8 cellular contexts compared by ENCODE assay signal in genomic region chr1:26537951-26538352, GRCh38. TPM values are rescaled to one million over a fixed set of nuclear protein-coding genes. Genes with fewer than 3 reads are reported as not detected.
DNase-seq lines count a peak whose midpoint lies in the region; ATAC-seq and TF ChIP-seq lines count a peak whose summit lies in the region.

No MANE protein-coding gene starts in this region.

- H3K4me1 Mint-ChIP-seq in activated naive CD4-positive, alpha-beta T cell treated with anti-CD3 and anti-CD28 coated beads, Interleukin-2, amount 10 ng/mL, durations not matched to agents 7 days and 5 days, result peaks cover 88% of the 10 kb centered on the region

- no peak for ATAC-seq in activated naive CD4-positive, alpha-beta T cell treated with anti-CD3 and anti-CD28 coated beads, Interleukin-2, amount 50 U/mL, for 72 hours
- ATAC-seq in GM21447 (IDR thresholded peaks at IDR 0.05; ENCODE audit: unreplicated experiment), result no peak

- H3K9me3 ChIP-seq in OCI-LY7 (ENCODE audit: low read length), result no peaks in the 10 kb centered on the region

- no peak overlapping the region for H3K4me3 ChIP-seq in OCI-LY7 (ENCODE audit: low read depth, low read length, poor library complexity, severe bottlenecking)
- H3K4me3 ChIP-seq in epithelial cell of esophagus (ENCODE audit: low read length), result no peak overlapping the region

- peaks cover 37% of the 10 kb centered on the region for H3K36me3 Mint-ChIP-seq in activated naive CD4-positive, alpha-beta T cell treated with anti-CD3 and anti-CD28 coated beads, Interleukin-2, amount 10 ng/mL, durations not matched to agents 7 days and 5 days
- peaks cover 5 to 11% of the 10 kb centered on the region in 2 donors for H3K36me3 Mint-ChIP-seq in activated naive CD4-positive, alpha-beta T cell treated with anti-CD3 and anti-CD28 coated beads, Interleukin-2, amount 50 U/mL, for 72 hours

- no peaks in the 10 kb centered on the region for H3K79me2 ChIP-seq in OCI-LY7 (ENCODE audit: insufficient read depth, low read depth, low read length)

- peak overlapping the region; percentile 75 for H3K27ac Mint-ChIP-seq in activated naive CD4-positive, alpha-beta T cell treated with anti-CD3 and anti-CD28 coated beads, Interleukin-2, amount 10 ng/mL, durations not matched to agents 7 days and 5 days
- no peak overlapping the region for H3K27ac Mint-ChIP-seq in activated naive CD4-positive, alpha-beta T cell treated with anti-CD3 and anti-CD28 coated beads, Interleukin-2, amount 50 U/mL, for 72 hours

- no TSS peak for BruUV-seq in OCI-LY7 (replicated peaks; lab: Mats Ljungman, UMichigan)

- CTCF ChIA-PET in activated naive CD4-positive, alpha-beta T cell treated with anti-CD3 and anti-CD28 coated beads, Interleukin-2, amount 10 ng/mL, durations not matched to agents 7 days and 5 days (lab: Charles Lee), result interaction anchor here (0.8 to 6.9 kb wide), 18 partner anchors 9 to 320 kb away, joined by 3 to 51 read pairs (median 3); partner anchors contain the start of genes PIGV and RPS6KA1
- CTCF ChIA-PET in OCI-LY7 (lab: Charles Lee; ENCODE audit: unreplicated experiment), result interaction anchor here (0.5 to 1.9 kb wide), 4 partner anchors 9 to 304 kb away, joined by 3 to 6 read pairs (median 3); partner anchors contain the start of gene CEP85

- peaks cover 12% of the 10 kb centered on the region; the same call in 1 of the 2 replicates for H3K36me3 ChIP-seq in OCI-LY7 (ENCODE audit: insufficient read depth, low read length)

- no peaks in the 10 kb centered on the region for H3K9me3 Mint-ChIP-seq in activated naive CD4-positive, alpha-beta T cell treated with anti-CD3 and anti-CD28 coated beads, Interleukin-2, amount 10 ng/mL, durations not matched to agents 7 days and 5 days
- H3K9me3 Mint-ChIP-seq in activated naive CD4-positive, alpha-beta T cell treated with anti-CD3 and anti-CD28 coated beads, Interleukin-2, amount 50 U/mL, for 72 hours, result no peaks in the 10 kb centered on the region

- H3K27me3 Mint-ChIP-seq in activated naive CD4-positive, alpha-beta T cell treated with anti-CD3 and anti-CD28 coated beads, Interleukin-2, amount 10 ng/mL, durations not matched to agents 7 days and 5 days, result no peaks in the 10 kb centered on the region

- peaks cover 90% of the 10 kb centered on the region for H3K4me1 ChIP-seq in OCI-LY7 (ENCODE audit: insufficient read depth, low read length, poor library complexity, severe bottlenecking)

- no peaks in the 10 kb centered on the region for H3K9me2 ChIP-seq in OCI-LY7 (ENCODE audit: insufficient read depth, low read length)

- no peaks in the 10 kb centered on the region for H4K20me1 ChIP-seq in OCI-LY7 (ENCODE audit: insufficient read depth, low read length)

- no peak for DNase-seq in activated naive CD4-positive, alpha-beta T cell treated with anti-CD3 and anti-CD28 coated beads, Interleukin-2, amount 10 ng/mL, durations not matched to agents 7 days and 5 days
- no peak for DNase-seq in activated naive CD4-positive, alpha-beta T cell treated with anti-CD3 and anti-CD28 coated beads, Interleukin-2, amount 50 U/mL, for 72 hours (ENCODE audit: low spot score in 2 of 2)
- DNase-seq in OCI-LY7 (ENCODE audit: low spot score) (peak; percentile 52), epithelial cell of esophagus (ENCODE audit: low read depth) (peak; percentile 72), renal cortical epithelial cell (ENCODE audit: low read depth) (peak; percentile 28)
- DNase-seq in activated T-cell treated with anti-CD3 and anti-CD28 coated beads, Interleukin-2, amount 50 U/mL, for 48 hours, result no peak
- DNase-seq in effector CD4-positive, alpha-beta T cell, result no peak

- intact Hi-C loops in OCI-LY7 (cut with micrococcal nuclease; ENCODE audit: unreplicated experiment), result loop anchor here (2.0 kb wide), 1 partner anchor 251 kb away; no protein-coding TSS in a partner anchor

- H3K4me2 ChIP-seq in OCI-LY7 (ENCODE audit: low read length), result peak overlapping the region; percentile 3; the same call in 1 of the 2 replicates

- POLR2A ChIA-PET in OCI-LY7 (lab: Charles Lee), result interaction anchor here (0.7 to 1.3 kb wide), 4 partner anchors 8 to 62 kb away, joined by 3 to 4 read pairs (median 3); no protein-coding TSS in a partner anchor

- H2AFZ ChIP-seq in OCI-LY7 (ENCODE audit: low read length), result no peak overlapping the region

- H3K4me3 Mint-ChIP-seq in activated naive CD4-positive, alpha-beta T cell treated with anti-CD3 and anti-CD28 coated beads, Interleukin-2, amount 10 ng/mL, durations not matched to agents 7 days and 5 days, result no peak overlapping the region

- peak overlapping the region; percentile 21 for H3K27ac ChIP-seq in OCI-LY7 (ENCODE audit: low read depth, low read length, poor library complexity, severe bottlenecking)

- no peak; the same call in 1 of the 2 replicates for TF ChIP-seq CTCF in OCI-LY7 (conservative IDR thresholded peaks at IDR 0.05; ENCODE audit: low read length)
- peak; percentile 31 for TF ChIP-seq CTCF in epithelial cell of esophagus (IDR thresholded peaks at IDR 0.05; ENCODE audit: insufficient read depth, low read depth, low read length, missing control alignments)

RNA-seq across cellular contexts. Expression of gene RPS6KA1, which starts 8.4 kb away (rescaled TPM):
- total RNA-seq in activated naive CD4-positive, alpha-beta T cell treated with anti-CD3 and anti-CD28 coated beads, Interleukin-2, amount 50 U/mL, for 72 hours, result 100 to 1,000 TPM; 154 to 197 TPM
- 54.1 and 72.2 TPM in 2 replicates for total RNA-seq in OCI-LY7 (2014; rRNA removed; shearing (Covaris generic))
- total RNA-seq in OCI-LY7 (2022), result 83.3 and 91.0 TPM in 2 replicates
- total RNA-seq in renal cortical epithelial cell, result 81.5 and 105 TPM in 2 replicates

Comparison
In these comparisons a context has a peak if more than half of its experiments do, and no peak if none do; other contexts are left out.
1. DNase-seq: peak in OCI-LY7 (single experiment), epithelial cell of esophagus (single experiment) and renal cortical epithelial cell (single experiment); none in activated naive CD4-positive, alpha-beta T cell treated with anti-CD3 and anti-CD28 coated beads, Interleukin-2, amount 10 ng/mL, durations not matched to agents 7 days and 5 days (single experiment), activated naive CD4-positive, alpha-beta T cell treated with anti-CD3 and anti-CD28 coated beads, Interleukin-2, amount 50 U/mL, for 72 hours (0 of 2), activated T-cell treated with anti-CD3 and anti-CD28 coated beads, Interleukin-2, amount 50 U/mL, for 48 hours (0 of 2) and effector CD4-positive, alpha-beta T cell (single experiment).